8 cellular contexts compared by ENCODE assay signal in genomic region chr12:92133795-92134637, GRCh38. TPM values are rescaled to one million over a fixed set of nuclear protein-coding genes. Genes with fewer than 3 reads are reported as not detected.
DNase-seq lines count a peak whose midpoint lies in the region; ATAC-seq and TF ChIP-seq lines count a peak whose summit lies in the region.

No MANE protein-coding gene starts in this region.

- no peaks in the 10 kb centered on the region for H3K27me3 Mint-ChIP-seq in CD14-positive monocyte (ENCODE audit: low read depth in 3 of 3)

- H3K4me3 ChIP-seq in PC-9 (no peak overlapping the region), gastroesophageal sphincter (no peak overlapping the region), thymus (ENCODE audit: low read length) (peak overlapping the region; percentile 43)

- 18 to 31% methylated on average over 3 of the region's 3 CpGs for WGBS in gastroesophageal sphincter (ENCODE audit: low coverage in 1 of 2), 2 donors
- 36% methylated on average over 3 of the region's 3 CpGs for WGBS in thymus

- CTCF ChIA-PET in PC-9 (lab: Charles Lee): interaction anchor here (0.6 kb wide), 2 partner anchors 414 to 419 kb away, joined by 4 to 5 read pairs; no protein-coding TSS in a partner anchor

- BruUV-seq in PC-9 (replicated peaks; lab: Mats Ljungman, UMichigan): no TSS peak

- H3K27ac ChIP-seq in PC-9 (peak overlapping the region; percentile 48), gastroesophageal sphincter (peak overlapping the region in 3 of 4 donors; percentile 9 to 29 (median 15)), thymus (ENCODE audit: low read depth) (peak overlapping the region; percentile 55)

- TF ChIP-seq CTCF in CD14-positive monocyte (IDR thresholded peaks at IDR 0.05) (no peak), PC-9 (conservative IDR thresholded peaks at IDR 0.05) (no peak), gastroesophageal sphincter (IDR thresholded peaks at IDR 0.05) (no peak)

- intact Hi-C loops in CD14-positive monocyte (cut with micrococcal nuclease) (loop anchor here in 1 of 2 donors (10.0 kb wide), 1 partner anchor 259 kb away; no protein-coding TSS in a partner anchor), PC-9 (cut with micrococcal nuclease; ENCODE audit: unreplicated experiment) (no loop called here)

- DNase-seq in CD14-positive monocyte (ENCODE audit: low spot score): no peak
- DNase-seq in PC-9: no peak
- no peak for DNase-seq in NCI-H524 (lab: John Stamatoyannopoulos, UW)
- DNase-seq in occipital lobe (lab: John Stamatoyannopoulos, UW): no peak
- no peak for DNase-seq in NCI-H774 (lab: John Stamatoyannopoulos, UW)

- H3K27me3 ChIP-seq in PC-9 (ENCODE audit: insufficient read depth, low read depth) (no peaks in the 10 kb centered on the region), gastroesophageal sphincter (no peaks in the 10 kb centered on the region), thymus (ENCODE audit: control insufficient read depth, insufficient read depth) (no peaks in the 10 kb centered on the region)

- no peaks in the 10 kb centered on the region; the same call in 1 of the 2 replicates for H4K20me1 ChIP-seq in PC-9 (ENCODE audit: insufficient read depth)

- peaks cover 36% of the 10 kb centered on the region; the same call in 1 of the 2 replicates for H3F3A ChIP-seq in PC-9 (ENCODE audit: insufficient read depth, low read depth)

- TF ChIP-seq POLR2A in gastroesophageal sphincter (IDR thresholded peaks at IDR 0.05): no peak

- H3K4me1 ChIP-seq in PC-9 (replicated peaks; ENCODE audit: insufficient read depth) (peaks cover 59% of the 10 kb centered on the region), gastroesophageal sphincter (peaks cover 30 to 89% (median 30%) of the 10 kb centered on the region in 3 donors), thymus (ENCODE audit: control insufficient read depth, insufficient read depth, low read length) (peaks cover 26% of the 10 kb centered on the region)

- H3K36me3 ChIP-seq in PC-9 (ENCODE audit: low read depth) (peaks cover 40% of the 10 kb centered on the region), gastroesophageal sphincter (peaks cover 0 to 7% of the 10 kb centered on the region in 2 donors), thymus (ENCODE audit: control insufficient read depth, insufficient read depth) (peaks cover 14% of the 10 kb centered on the region)

- peaks cover 77 to 82% of the 10 kb centered on the region in 2 donors for H3K36me3 Mint-ChIP-seq in CD14-positive monocyte

- H3K9me3 ChIP-seq in PC-9 (ENCODE audit: insufficient read depth, low read depth) (no peaks in the 10 kb centered on the region), gastroesophageal sphincter (no peaks in the 10 kb centered on the region), thymus (ENCODE audit: control insufficient read depth) (no peaks in the 10 kb centered on the region)

- H3K27ac Mint-ChIP-seq in CD14-positive monocyte: peak overlapping the region; percentile 85 to 94 (median 91)

- H3K9me2 ChIP-seq in PC-9 (ENCODE audit: insufficient read depth): no peaks in the 10 kb centered on the region

- H3K79me2 ChIP-seq in PC-9 (ENCODE audit: low read depth): peaks cover 100% of the 10 kb centered on the region

- H3K4me3 Mint-ChIP-seq in CD14-positive monocyte: peak overlapping the region; percentile 70 to 81

- TF ChIP-seq EP300 in gastroesophageal sphincter (IDR thresholded peaks at IDR 0.05): no peak

- H2AFZ ChIP-seq in PC-9: no peak overlapping the region

- H3K9me3 Mint-ChIP-seq in CD14-positive monocyte: peaks cover 0 to 3% (median 0%) of the 10 kb centered on the region in 7 donors

- peak; percentile 37 for ATAC-seq in GM21447 (IDR thresholded peaks at IDR 0.05; ENCODE audit: unreplicated experiment)
- ATAC-seq in gastroesophageal sphincter: no peak

- POLR2A ChIA-PET in PC-9 (lab: Charles Lee; ENCODE audit: unreplicated experiment): interaction anchor here (0.6 to 0.7 kb wide), 4 partner anchors 22 to 1288 kb away, joined by 3 to 10 read pairs (median 3); no protein-coding TSS in a partner anchor

- H3K4me2 ChIP-seq in PC-9: peak overlapping the region; percentile 20; the same call in 1 of the 2 replicates

- H3K4me1 Mint-ChIP-seq in CD14-positive monocyte: peaks cover 90% of the 10 kb centered on the region

RNA-seq across cellular contexts. Expression of gene BTG1, which starts 11.6 kb away (rescaled TPM):
- polyA plus RNA-seq in CD14-positive monocyte (100 to 1,000 TPM; 189 to 192 TPM), thymus (313 TPM)
- total RNA-seq in PC-9 (2021) (72.4 and 111 TPM in 2 replicates), gastroesophageal sphincter (10 to 100 TPM; 33.7 to 46.1 (median 42.7) TPM), occipital lobe (22.8 TPM)
